ENCODE assay signal across 12 cellular contexts in genomic region chr20:3124163-3124562, GRCh38. TPM values are rescaled to one million over a fixed set of nuclear protein-coding genes. Genes with fewer than 3 reads are reported as not detected.
"Had no signal": no experiment of that assay in that cellular context is flagged by ENCODE, and none has a peak within 500 bp of the region (broad histone marks: within the 10 kb centered on the region; RNA-seq: fewer than 3 reads in every experiment).

No MANE protein-coding gene starts in this region.

RNA-seq across cellular contexts. Expression of gene AVP, which starts 39.6 kb away (rescaled TPM):
- total RNA-seq: activated B cell treated with CpG ODN at 0.5 μM for 24 hours; activated CD8-positive, alpha-beta T cell treated with anti-CD3 and anti-CD28 coated beads, Interleukin-2, amount 10 ng/mL, durations not matched to agents 7 days and 5 days; activated naive CD8-positive, alpha-beta T cell treated with anti-CD3 and anti-CD28 coated beads for 36 hours; activated T-cell treated with anti-CD3 and anti-CD28 coated beads, Interleukin-2, amount 50 U/mL, for 4 hours; activated T-helper 1 cell treated with anti-CD3 and anti-CD28 coated beads, Interleukin-12 subunit alpha, Interleukin-12 subunit beta, Interleukin-2, Interleukin-4 antibody, amounts not matched to agents 30 ng/mL and 10 ng/mL and 1 ng/mL, durations not matched to agents 14 hours and 24 hours and 36 hours; aorta; IMR-90; K562; M059J; OCI-LY7; SJSA1 had no signal
- polyA plus RNA-seq: aorta, IMR-90, K562, SK-N-SH had no signal

RNA-seq across cellular contexts. Expression of gene OXT, which starts 52.7 kb away (rescaled TPM):
- total RNA-seq: activated B cell treated with CpG ODN at 0.5 μM for 24 hours; activated CD8-positive, alpha-beta T cell treated with anti-CD3 and anti-CD28 coated beads, Interleukin-2, amount 10 ng/mL, durations not matched to agents 7 days and 5 days; activated T-helper 1 cell treated with anti-CD3 and anti-CD28 coated beads, Interleukin-12 subunit alpha, Interleukin-12 subunit beta, Interleukin-2, Interleukin-4 antibody, amounts not matched to agents 30 ng/mL and 10 ng/mL and 1 ng/mL, durations not matched to agents 14 hours and 24 hours and 36 hours; aorta; IMR-90; K562; M059J; OCI-LY7; SJSA1 had no signal
- polyA plus RNA-seq: IMR-90, K562, SK-N-SH had no signal
